In genomic region chr1:1175221-1176062, GRCh38 we compare ENCODE assay signal across 18 cellular contexts. TPM values are rescaled to one million over a fixed set of nuclear protein-coding genes. Genes with fewer than 3 reads are reported as not detected.
DNase-seq lines count a peak whose midpoint lies in the region; ATAC-seq, FAIRE-seq and TF ChIP-seq lines count a peak whose summit lies in the region.
"Had no signal": no experiment of that assay in that cellular context is flagged by ENCODE, and none has a peak within 500 bp of the region (broad histone marks: within the 10 kb centered on the region; RNA-seq: fewer than 3 reads in every experiment).

No MANE protein-coding gene starts in this region.

- H3K4me3 ChIP-seq in kidney (ENCODE audit: low read length in 2 of 2) (no peak overlapping the region), tibial artery (no peak overlapping the region)
- H3K4me3 ChIP-seq: upper lobe of left lung had no signal

- no peak overlapping the region for H2AFZ ChIP-seq in H9 (ENCODE audit: low read length)

- H3K56ac ChIP-seq in H9 (ENCODE audit: insufficient read length, low read depth, low read length), result no peak overlapping the region

- H3K4me1 ChIP-seq in H9 (ENCODE audit: insufficient read depth, low read length) (peaks cover 3% of the 10 kb centered on the region; the same call in 1 of the 2 replicates), kidney (ENCODE audit: control insufficient read depth in 1 of 2, insufficient read depth in 1 of 2, low read depth in 1 of 2, low read length in 2 of 2) (no peaks in the 10 kb centered on the region), tibial artery (peaks cover 0 to 9% (median 0%) of the 10 kb centered on the region in 4 donors)

- no peak overlapping the region for H2BK12ac ChIP-seq in H9 (ENCODE audit: insufficient read length, low read depth, low read length)

- DNase-seq in NCI-H2196 (lab: John Stamatoyannopoulos, UW; ENCODE audit: unreplicated experiment) (peak; percentile 33), NCI-H2196 treated with DMSO at 0.1 percent for 48 hours (lab: John Stamatoyannopoulos, UW; ENCODE audit: unreplicated experiment) (no peak), H9 (peak; percentile 25), NCI-H510A treated with DMSO at 0.1 percent for 48 hours (lab: John Stamatoyannopoulos, UW) (peak; percentile 53), kidney (peak; percentile 62), NCI-H1092 (lab: John Stamatoyannopoulos, UW) (no peak), tibial artery (no peak)
- DNase-seq: DND-41; KG1; NCI-H526; PC-3; stimulated activated naive B cell treated with anti-CD40 and anti-IgM and Interleukin-4, amounts not matched to agents 10 μg/mL and 1 μg/mL and 100 μg/mL, for 72 hours had no signal

- intact Hi-C loops in kidney (cut with DNase I), result no loop called here
- intact Hi-C loops in tibial artery (cut with DNase I; ENCODE audit: low total_unique reads), result no loop called here

- no CpG with 5 or more reads among the region's 29 CpGs for WGBS in H9 (ENCODE audit: extremely low coverage, insufficient read length, low lambda C conversion rate)

- no peak overlapping the region for H3K14ac ChIP-seq in H9 (ENCODE audit: insufficient read depth, low read length)

- H3K4me3 Mint-ChIP-seq in H9, result no peak overlapping the region
- H3K4me3 Mint-ChIP-seq: stimulated activated naive B cell treated with anti-CD40 and anti-IgM and Interleukin-4, amounts not matched to agents 10 μg/mL and 1 μg/mL and 100 μg/mL, for 72 hours had no signal

- H2BK20ac ChIP-seq in H9 (ENCODE audit: low read depth, low read length, poor library complexity, severe bottlenecking), result no peak overlapping the region

- ATAC-seq in GM18502 (IDR thresholded peaks at IDR 0.05; ENCODE audit: poor library complexity, unreplicated experiment), result no peak
- ATAC-seq: PC-3; right cardiac atrium; stimulated activated naive B cell treated with anti-CD40 and anti-IgM and Interleukin-4, amounts not matched to agents 10 μg/mL and 1 μg/mL and 100 μg/mL, for 72 hours had no signal

- no peak overlapping the region for H4K91ac ChIP-seq in H9 (ENCODE audit: insufficient read length, low read depth, low read length)

- no peak overlapping the region for H3T11ph ChIP-seq in H9 (ENCODE audit: low read length)

- H3K9ac ChIP-seq in H9 (ENCODE audit: extremely low read depth, insufficient read length, low read length) (no peak overlapping the region), kidney (ENCODE audit: low read length in 2 of 2) (no peak overlapping the region)

- no peaks in the 10 kb centered on the region for H3K79me1 ChIP-seq in H9 (ENCODE audit: insufficient read depth, low read depth, low read length, poor library complexity, severe bottlenecking)

- H3K9me3 ChIP-seq in H9 (ENCODE audit: control insufficient read depth, low read depth, low read length) (no peaks in the 10 kb centered on the region), kidney (ENCODE audit: control insufficient read depth in 1 of 2, low read length in 2 of 2) (no peaks in the 10 kb centered on the region), tibial artery (no peaks in the 10 kb centered on the region)
- H3K9me3 ChIP-seq: upper lobe of left lung had no signal

- H3K36me3 ChIP-seq in kidney (ENCODE audit: control insufficient read depth in 1 of 2, insufficient read depth in 2 of 2, low read length in 2 of 2), result no peaks in the 10 kb centered on the region
- H3K36me3 ChIP-seq in tibial artery, result no peaks in the 10 kb centered on the region
- H3K36me3 ChIP-seq: upper lobe of left lung had no signal

- H3K27ac Mint-ChIP-seq in H9, result no peak overlapping the region

- no peaks in the 10 kb centered on the region for H3K79me2 ChIP-seq in H9 (ENCODE audit: insufficient read depth, low read length)

- no peak overlapping the region for H4K8ac ChIP-seq in H9 (replicated peaks; ENCODE audit: insufficient read length, low read depth, low read length)

- no peak overlapping the region for H3K4ac ChIP-seq in H9 (ENCODE audit: low read depth, low read length)

- H2BK120ac ChIP-seq in H9 (ENCODE audit: low read depth, low read length, poor library complexity, severe bottlenecking), result no peak overlapping the region

- H3K36me3 Mint-ChIP-seq in H9 (ENCODE audit: insufficient read depth in 1 of 3, low read depth in 3 of 3), result peaks cover 1 to 6% (median 4%) of the 10 kb centered on the region in 3 experiments; a peak in 4 of 7 replicates
- H3K36me3 Mint-ChIP-seq: stimulated activated naive B cell treated with anti-CD40 and anti-IgM and Interleukin-4, amounts not matched to agents 10 μg/mL and 1 μg/mL and 100 μg/mL, for 72 hours had no signal

- no peak overlapping the region for H3K18ac ChIP-seq in H9 (ENCODE audit: insufficient read length, low read depth, low read length)

- H4K20me1 ChIP-seq in H9 (ENCODE audit: control insufficient read depth, insufficient read depth, insufficient read length), result no peaks in the 10 kb centered on the region

- peaks cover 0 to 4% of the 10 kb centered on the region in 2 experiments; a peak in 2 of 5 replicates for H3K9me3 Mint-ChIP-seq in H9
- H3K9me3 Mint-ChIP-seq: stimulated activated naive B cell treated with anti-CD40 and anti-IgM and Interleukin-4, amounts not matched to agents 10 μg/mL and 1 μg/mL and 100 μg/mL, for 72 hours had no signal

- H3K27ac ChIP-seq in H9 (ENCODE audit: insufficient read length, low read depth, low read length) (no peak overlapping the region), kidney (ENCODE audit: low read depth in 2 of 2, low read length in 2 of 2) (no peak overlapping the region), tibial artery (no peak overlapping the region)
- H3K27ac ChIP-seq: upper lobe of left lung had no signal

- H2BK15ac ChIP-seq in H9 (ENCODE audit: low read depth, low read length), result no peak overlapping the region

- no peak overlapping the region for H4K5ac ChIP-seq in H9 (ENCODE audit: insufficient read length, low read depth, low read length)

- no peaks in the 10 kb centered on the region for H3K23me2 ChIP-seq in H9 (ENCODE audit: insufficient read length, low read depth, low read length, poor library complexity, severe bottlenecking)

- H3K4me1 Mint-ChIP-seq in H9, result peaks cover 19 to 30% of the 10 kb centered on the region in 2 experiments

- H2AK5ac ChIP-seq in H9 (ENCODE audit: insufficient read length, low read length), result no peak overlapping the region

- TF ChIP-seq CTCF in H9 (conservative IDR thresholded peaks at IDR 0.05), result no peak
- no peak for TF ChIP-seq CTCF in kidney (IDR thresholded peaks at IDR 0.05; ENCODE audit: borderline replicate concordance, extremely low read depth, insufficient read depth)
- no peak for TF ChIP-seq CTCF in tibial artery (IDR thresholded peaks at IDR 0.05)

- H3K27me3 ChIP-seq in H9 (ENCODE audit: insufficient read depth, low read length) (no peaks in the 10 kb centered on the region), tibial artery (peaks cover 0 to 90% of the 10 kb centered on the region in 2 donors)

- FAIRE-seq in kidney (lab: Jason Lieb, UNC), result no peak
- FAIRE-seq: A204.1, H54 had no signal

- peaks cover 11% of the 10 kb centered on the region for H3K27me3 Mint-ChIP-seq in H9 (ENCODE audit: low read depth)

- no peak overlapping the region for H3K4me2 ChIP-seq in H9 (ENCODE audit: insufficient read depth, insufficient read length, low read length)

- no peak overlapping the region for H2BK5ac ChIP-seq in H9 (ENCODE audit: insufficient read length, low read length)

- H3K23ac ChIP-seq in H9 (ENCODE audit: insufficient read length, low read depth, low read length), result no peak overlapping the region

RNA-seq across cellular contexts. Expression of gene TTLL10, which starts 1.8 kb away (rescaled TPM):
- total RNA-seq in H9 (2021), result 0.68 and 0.79 TPM in 2 replicates
- 1.5 TPM for total RNA-seq in kidney
- polyA plus RNA-seq in kidney (ENCODE audit: insufficient read depth, low read depth, low replicate concordance), result not detected
- total RNA-seq: dermis microvascular lymphatic vessel endothelial cell, right cardiac atrium had no signal

RNA-seq across cellular contexts. Expression of gene TNFRSF18, which starts 30.9 kb away (rescaled TPM):
- total RNA-seq in H9 (2021), result 1.9 and 2.0 TPM in 2 replicates
- 8.1 TPM for total RNA-seq in kidney
- polyA plus RNA-seq in kidney (ENCODE audit: insufficient read depth, low read depth, low replicate concordance), result not detected

RNA-seq across cellular contexts. Expression of gene TNFRSF4, which starts 38.5 kb away (rescaled TPM):
- total RNA-seq in H9 (2021) (0.24 and 0.33 TPM in 2 replicates), kidney (5.1 TPM)
- polyA plus RNA-seq in kidney (ENCODE audit: insufficient read depth, low read depth, low replicate concordance), result 3.3 TPM

RNA-seq across cellular contexts. Expression of gene SDF4, which starts 56.4 kb away (rescaled TPM):
- 82.0 and 84.7 TPM in 2 replicates for total RNA-seq in H9 (2021)
- total RNA-seq in kidney, result 160 TPM
- polyA plus RNA-seq in kidney (ENCODE audit: insufficient read depth, low read depth, low replicate concordance), result 143 TPM

RNA-seq across cellular contexts. Expression of gene B3GALT6, which starts 56.6 kb away (rescaled TPM):
- total RNA-seq in H9 (2021) (27.0 and 27.1 TPM in 2 replicates), kidney (20.3 TPM)
- polyA plus RNA-seq in kidney (ENCODE audit: insufficient read depth, low read depth, low replicate concordance), result 13.7 TPM

Comparison
In these comparisons a context has a peak if more than half of its experiments do, and no peak if none do; other contexts are left out.
1. DNase-seq: peak in NCI-H2196 (single experiment), H9 (single experiment), NCI-H510A treated with DMSO at 0.1 percent for 48 hours (single experiment) and kidney (single experiment); none in NCI-H2196 treated with DMSO at 0.1 percent for 48 hours (single experiment), NCI-H1092 (single experiment) and tibial artery (0 of 2).